Comparison of ENCODE assay signal across 14 cellular contexts in genomic region chr3:128369881-128370642, GRCh38.
DNase-seq lines count a peak whose midpoint lies in the region; ATAC-seq, FAIRE-seq and TF ChIP-seq lines count a peak whose summit lies in the region.
"Had no signal": no experiment of that assay in that cellular context is flagged by ENCODE, and none has a peak within 500 bp of the region (broad histone marks: within the 10 kb centered on the region; RNA-seq: fewer than 3 reads in every experiment).

No MANE protein-coding gene starts in this region.

- H3K27ac Mint-ChIP-seq in nephron progenitor cell (peak overlapping the region; percentile 91), Caco-2 (ENCODE audit: unreplicated experiment) (no peak overlapping the region)
- H3K27ac Mint-ChIP-seq: activated T-cell treated with anti-CD3 and anti-CD28 coated beads, Interleukin-2, amount 50 U/mL, for 72 hours; mesothelial cell of epicardium had no signal

- 31% methylated on average over 10 of the region's 10 CpGs for WGBS in GM12878 (ENCODE audit: insufficient coverage, insufficient replicate concordance, low lambda C conversion rate, missing lambda C conversion rate)

- CTCF ChIA-PET in GM12878 (lab: Yijun Ruan, JAX) = interaction anchor here (0.7 to 1.6 kb wide), 3 partner anchors 21 to 248 kb away, joined by 3 to 4 read pairs (median 3); no protein-coding TSS in a partner anchor
- CTCF ChIA-PET in Caco-2 (lab: Charles Lee) = interaction anchor here (0.7 kb wide), 1 partner anchor 15 kb away, joined by 5 read pairs; no protein-coding TSS in a partner anchor

- TF ChIP-seq CTCF in GM12878 (IDR thresholded peaks at IDR 0.05 in 2 of 3, conservative IDR thresholded peaks at IDR 0.05 in 1 of 3; ENCODE audit: control insufficient read depth in 2 of 3, extremely low read depth in 1 of 3, insufficient read depth in 1 of 3, low read depth in 3 of 3, low read length in 3 of 3) = no peak
- TF ChIP-seq CTCF in nephron progenitor cell (IDR thresholded peaks at IDR 0.05) = no peak
- peak in 1 of 2 experiments; percentile 20 for TF ChIP-seq CTCF in Caco-2 (IDR thresholded peaks at IDR 0.05; ENCODE audit: insufficient read depth in 1 of 2, low read depth in 1 of 2, low read length in 1 of 2, severe bottlenecking in 1 of 2, unreplicated experiment in 1 of 2)

- no peaks in the 10 kb centered on the region for H3K27me3 ChIP-seq in GM12878 (replicated peaks in 1 of 2; ENCODE audit: control insufficient read depth in 2 of 2, insufficient read depth in 2 of 2, low read length in 1 of 2)
- no peaks in the 10 kb centered on the region for H3K27me3 ChIP-seq in Caco-2 (replicated peaks; ENCODE audit: control insufficient read depth, insufficient read depth, low read length)

- H3K4me1 ChIP-seq in GM12878 (ENCODE audit: control insufficient read depth, insufficient read depth, low read length) (peaks cover 22% of the 10 kb centered on the region), Caco-2 (no peaks in the 10 kb centered on the region)

- H3K9me3 ChIP-seq in GM12878 (replicated peaks; ENCODE audit: control insufficient read depth, insufficient read depth, low read length) = no peaks in the 10 kb centered on the region
- H3K9me3 ChIP-seq in Caco-2 = no peaks in the 10 kb centered on the region

- TF ChIP-seq EP300 in GM12878 (IDR thresholded peaks at IDR 0.05; ENCODE audit: borderline replicate concordance in 1 of 2, control insufficient read depth in 1 of 2, low read depth in 2 of 2, low read length in 2 of 2) = no peak

- H3K4me1 Mint-ChIP-seq in nephron progenitor cell = peaks cover 5% of the 10 kb centered on the region
- H3K4me1 Mint-ChIP-seq in Caco-2 (ENCODE audit: low read depth, unreplicated experiment) = no peaks in the 10 kb centered on the region
- H3K4me1 Mint-ChIP-seq in activated T-cell treated with anti-CD3 and anti-CD28 coated beads, Interleukin-2, amount 50 U/mL, for 4 hours (ENCODE audit: low read depth) = peaks cover 2% of the 10 kb centered on the region
- H3K4me1 Mint-ChIP-seq: mesothelial cell of epicardium had no signal

- SMC1A ChIA-PET in GM12878 (lab: Charles Lee; ENCODE audit: uncharacterized antibody, unreplicated experiment) = interaction anchor here (1.2 kb wide), 1 partner anchor 22 kb away, joined by 5 read pairs; no protein-coding TSS in a partner anchor

- TF ChIP-seq RAD21 in GM12878 (IDR thresholded peaks at IDR 0.05; ENCODE audit: insufficient read depth, low read depth, low read length) = no peak

- peak; percentile 61 for ATAC-seq in GM18907 (IDR thresholded peaks at IDR 0.05; ENCODE audit: unreplicated experiment)
- ATAC-seq in HG03469 (IDR thresholded peaks at IDR 0.05; ENCODE audit: unreplicated experiment) = peak; percentile 39
- peak; percentile 62 for ATAC-seq in GM12878
- no peak for ATAC-seq in activated T-cell treated with anti-CD3 and anti-CD28 coated beads, Interleukin-2, amount 50 U/mL, for 4 hours
- ATAC-seq: activated CD4-positive, CD25-positive, alpha-beta regulatory T cell treated with anti-CD3 and anti-CD28 coated beads, Interleukin-2, amount 50 U/mL, for 24 hours; activated T-cell treated with anti-CD3 and anti-CD28 coated beads, Interleukin-2, amount 50 U/mL, for 72 hours had no signal

- no peak overlapping the region for H2AFZ ChIP-seq in GM12878 (ENCODE audit: control insufficient read depth, low read depth, low read length)

- 0 out of 2 replicates have a peak overlapping the region, but pooled peaks have one; percentile 6 for H3K27ac ChIP-seq in GM12878 (ENCODE audit: control insufficient read depth, insufficient read depth)

- H3K36me3 Mint-ChIP-seq in nephron progenitor cell (ENCODE audit: low read depth) = peaks cover 13% of the 10 kb centered on the region
- H3K36me3 Mint-ChIP-seq in Caco-2 (ENCODE audit: insufficient read depth, unreplicated experiment) = no peaks in the 10 kb centered on the region
- H3K36me3 Mint-ChIP-seq in activated T-cell treated with anti-CD3 and anti-CD28 coated beads, Interleukin-2, amount 50 U/mL, for 4 hours (ENCODE audit: insufficient read depth) = peaks cover 7% of the 10 kb centered on the region

- no peaks in the 10 kb centered on the region for H4K20me1 ChIP-seq in GM12878 (ENCODE audit: control insufficient read depth, insufficient read depth)

- no peak for TF ChIP-seq POLR2A in GM12878 (IDR thresholded peaks at IDR 0.05; ENCODE audit: low read depth, low read length)

- FAIRE-seq in GM12878 (lab: Jason Lieb, UNC) (no peak), RCC 7860 (lab: Jason Lieb, UNC) (no peak)

- DNase-seq in GM12878 (ENCODE audit: low read depth, low spot score) (no peak), nephron progenitor cell (no peak), Caco-2 (no peak), RCC 7860 (ENCODE audit: low spot score) (no peak)
- DNase-seq in activated T-cell treated with anti-CD3 and anti-CD28 coated beads, Interleukin-2, amount 50 U/mL, for 4 hours = no peak
- DNase-seq in stimulated activated CD4-positive, alpha-beta T cell treated with anti-CD3 and anti-CD28 coated beads, Interleukin-4, amount 100 ng/mL, for 4 hours = no peak
- DNase-seq: activated T-cell treated with anti-CD3 and anti-CD28 coated beads, Interleukin-2, amount 50 U/mL, for 72 hours; CD4-positive, alpha-beta memory T cell; NCI-H510A; SIG-M5 had no signal

- no peak overlapping the region for H3K4me3 Mint-ChIP-seq in nephron progenitor cell
- H3K4me3 Mint-ChIP-seq in Caco-2 (ENCODE audit: unreplicated experiment) = no peak overlapping the region
- no peak overlapping the region for H3K4me3 Mint-ChIP-seq in activated T-cell treated with anti-CD3 and anti-CD28 coated beads, Interleukin-2, amount 50 U/mL, for 4 hours
- H3K4me3 Mint-ChIP-seq: activated T-cell treated with anti-CD3 and anti-CD28 coated beads, Interleukin-2, amount 50 U/mL, for 72 hours; CD4-positive, alpha-beta memory T cell; mesothelial cell of epicardium had no signal

- H3K27me3 Mint-ChIP-seq in nephron progenitor cell (ENCODE audit: low read depth, poor library complexity) = peaks cover 14% of the 10 kb centered on the region
- no peaks in the 10 kb centered on the region for H3K27me3 Mint-ChIP-seq in Caco-2 (ENCODE audit: insufficient read depth, unreplicated experiment)
- H3K27me3 Mint-ChIP-seq in activated T-cell treated with anti-CD3 and anti-CD28 coated beads, Interleukin-2, amount 50 U/mL, for 4 hours (ENCODE audit: low read depth) = no peaks in the 10 kb centered on the region
- H3K27me3 Mint-ChIP-seq: CD4-positive, alpha-beta memory T cell had no signal

- intact Hi-C loops in GM12878 (cut with micrococcal nuclease; ENCODE audit: unreplicated experiment) (no loop called here), Caco-2 (cut with micrococcal nuclease; ENCODE audit: unreplicated experiment) (loop anchor here (5.0 kb wide), 1 partner anchor 48 kb away; no protein-coding TSS in a partner anchor)

- H3K4me3 ChIP-seq in GM12878 = no peak overlapping the region
- no peak overlapping the region for H3K4me3 ChIP-seq in Caco-2 (ENCODE audit: low read depth, low read length)

- H3K4me2 ChIP-seq in GM12878 (ENCODE audit: control insufficient read depth, insufficient read depth) = no peak overlapping the region

- H3K9ac ChIP-seq in GM12878 (ENCODE audit: control insufficient read depth, insufficient read depth, low read length) = no peak overlapping the region

- RAD21 ChIA-PET in GM12878 (lab: Charles Lee; ENCODE audit: unreplicated experiment) = no interaction called here

- H3K9me3 Mint-ChIP-seq in nephron progenitor cell = no peaks in the 10 kb centered on the region
- H3K9me3 Mint-ChIP-seq in Caco-2 (ENCODE audit: unreplicated experiment) = no peaks in the 10 kb centered on the region
- no peaks in the 10 kb centered on the region for H3K9me3 Mint-ChIP-seq in activated T-cell treated with anti-CD3 and anti-CD28 coated beads, Interleukin-2, amount 50 U/mL, for 4 hours
- H3K9me3 Mint-ChIP-seq: activated T-cell treated with anti-CD3 and anti-CD28 coated beads, Interleukin-2, amount 50 U/mL, for 72 hours; CD4-positive, alpha-beta memory T cell; mesothelial cell of epicardium had no signal

- POLR2A ChIA-PET in GM12878 (lab: Charles Lee) (no interaction called here), Caco-2 (lab: Charles Lee) (no interaction called here)

- H3K79me2 ChIP-seq in GM12878 (ENCODE audit: control insufficient read depth, insufficient read depth, low read length) = no peaks in the 10 kb centered on the region

- BruUV-seq in GM12878 (replicated peaks; lab: Mats Ljungman, UMichigan) (no TSS peak), Caco-2 (replicated peaks; lab: Mats Ljungman, UMichigan) (no TSS peak)

- in situ Hi-C loops in GM12878 (cut with MboI) = no loop called here

- H3K36me3 ChIP-seq in GM12878 (ENCODE audit: control insufficient read depth in 2 of 2, insufficient read depth in 2 of 2, low read length in 1 of 2) (no peaks in the 10 kb centered on the region), Caco-2 (ENCODE audit: control insufficient read depth, insufficient read depth, low read length) (no peaks in the 10 kb centered on the region)

TF ChIP-seq in GM12878, 131 proteins besides CTCF, POLR2A, EP300 and RAD21:
- TF ChIP-seq TARDBP (IDR thresholded peaks at IDR 0.05; ENCODE audit: borderline replicate concordance) (no peak), MTA3 (IDR thresholded peaks at IDR 0.05; ENCODE audit: borderline replicate concordance, low read length) (no peak), MEF2B (IDR thresholded peaks at IDR 0.05; ENCODE audit: partially characterized antibody, poor library complexity, severe bottlenecking) (peak; percentile 65)

Comparison
In these comparisons a context has a peak if more than half of its experiments do, and no peak if none do; other contexts are left out.
1. ATAC-seq: peak in GM18907 (single experiment), HG03469 (single experiment) and GM12878 (single experiment); none in activated T-cell treated with anti-CD3 and anti-CD28 coated beads, Interleukin-2, amount 50 U/mL, for 4 hours (0 of 2).